Comparison of ENCODE assay signal across 23 cellular contexts in the genomic region with DNA sequence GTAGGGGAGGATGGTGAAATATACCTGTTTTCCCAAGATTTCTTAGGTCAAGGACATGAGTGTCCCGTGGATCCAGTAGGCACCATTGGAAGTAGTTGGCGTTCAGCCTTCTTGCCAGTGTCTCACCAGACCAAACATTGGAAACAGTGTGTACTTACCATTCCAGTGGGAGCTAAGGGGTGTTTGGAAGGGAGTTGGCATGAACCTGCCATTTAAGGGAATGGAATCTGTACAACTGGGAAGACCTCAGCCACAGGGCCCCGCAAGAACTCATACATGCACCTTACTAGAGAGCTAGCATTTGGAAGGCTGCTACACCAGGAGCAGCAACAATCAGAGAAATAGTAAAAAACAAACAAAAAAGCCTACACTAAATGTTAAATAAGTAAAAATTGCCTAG.
"Had no signal": no experiment of that assay in that cellular context is flagged by ENCODE, and none has a peak within 500 bp of the region (broad histone marks: within the 10 kb centered on the region; RNA-seq: fewer than 3 reads in every experiment).

No MANE protein-coding gene starts in this region.

- H3K27ac ChIP-seq: ascending aorta, pancreas, prostate gland, suprapubic skin, tibial artery, WERI-Rb-1 had no signal

- H3K27me3 ChIP-seq: ascending aorta, pancreas, suprapubic skin, tibial artery had no signal

- H3K4me3 ChIP-seq: ascending aorta, pancreas, prostate gland, suprapubic skin, tibial artery had no signal

- ATAC-seq: activated CD4-positive, CD25-positive, alpha-beta regulatory T cell treated with anti-CD3 and anti-CD28 coated beads, Interleukin-2, amount 50 U/mL, for 24 hours; naive thymus-derived CD4-positive, alpha-beta T cell; stimulated activated naive CD8-positive, alpha-beta T cell treated with anti-CD3 and anti-CD28 coated beads, Interleukin-15, amount 100 ng/mL, for 72 hours; T-helper 17 cell had no signal

- H3K4me1 ChIP-seq: ascending aorta, pancreas, prostate gland, suprapubic skin, tibial artery had no signal

- FAIRE-seq: endothelial cell of umbilical vein, islet of Langerhans, pancreas had no signal

- H3K9me3 ChIP-seq: ascending aorta, pancreas, prostate gland, suprapubic skin, tibial artery had no signal

- DNase-seq: activated CD4-positive, alpha-beta T cell treated with anti-CD3 and anti-CD28 coated beads for 48 hours; activated CD4-positive, alpha-beta T cell treated with anti-CD3 and anti-CD28 coated beads, Interleukin-2, amount 50 U/mL, for 48 hours; activated CD8-positive, alpha-beta memory T cell treated with anti-CD3 and anti-CD28 coated beads for 24 hours; activated gamma-delta T cell; activated naive CD4-positive, alpha-beta T cell treated with anti-CD3 and anti-CD28 coated beads, Interleukin-2, amount 10 ng/mL, durations not matched to agents 7 days and 5 days; activated naive CD8-positive, alpha-beta T cell treated with anti-CD3 and anti-CD28 coated beads, Interleukin-2, amount 10 ng/mL, durations not matched to agents 7 days and 5 days; central memory CD4-positive, alpha-beta T cell; foreskin fibroblast; naive thymus-derived CD4-positive, alpha-beta T cell; nucleus accumbens; pancreas; stimulated activated CD4-positive, alpha-beta T cell treated with anti-CD3 and anti-CD28 coated beads, Interleukin-2, amount 100 ng/mL, for 48 hours; stimulated activated naive CD8-positive, alpha-beta T cell treated with anti-CD3 and anti-CD28 coated beads, Interleukin-15, amount 100 ng/mL, for 72 hours; T-helper 17 cell; T1000; tibial artery; WERI-Rb-1 had no signal
